In genomic region chr1:51878616-51879336, GRCh38 we compare ENCODE assay signal across 8 cellular contexts. TPM values are rescaled to one million over a fixed set of nuclear protein-coding genes. Genes with fewer than 3 reads are reported as not detected.
DNase-seq lines count a peak whose midpoint lies in the region; ATAC-seq and TF ChIP-seq lines count a peak whose summit lies in the region.

A gene with protein sequence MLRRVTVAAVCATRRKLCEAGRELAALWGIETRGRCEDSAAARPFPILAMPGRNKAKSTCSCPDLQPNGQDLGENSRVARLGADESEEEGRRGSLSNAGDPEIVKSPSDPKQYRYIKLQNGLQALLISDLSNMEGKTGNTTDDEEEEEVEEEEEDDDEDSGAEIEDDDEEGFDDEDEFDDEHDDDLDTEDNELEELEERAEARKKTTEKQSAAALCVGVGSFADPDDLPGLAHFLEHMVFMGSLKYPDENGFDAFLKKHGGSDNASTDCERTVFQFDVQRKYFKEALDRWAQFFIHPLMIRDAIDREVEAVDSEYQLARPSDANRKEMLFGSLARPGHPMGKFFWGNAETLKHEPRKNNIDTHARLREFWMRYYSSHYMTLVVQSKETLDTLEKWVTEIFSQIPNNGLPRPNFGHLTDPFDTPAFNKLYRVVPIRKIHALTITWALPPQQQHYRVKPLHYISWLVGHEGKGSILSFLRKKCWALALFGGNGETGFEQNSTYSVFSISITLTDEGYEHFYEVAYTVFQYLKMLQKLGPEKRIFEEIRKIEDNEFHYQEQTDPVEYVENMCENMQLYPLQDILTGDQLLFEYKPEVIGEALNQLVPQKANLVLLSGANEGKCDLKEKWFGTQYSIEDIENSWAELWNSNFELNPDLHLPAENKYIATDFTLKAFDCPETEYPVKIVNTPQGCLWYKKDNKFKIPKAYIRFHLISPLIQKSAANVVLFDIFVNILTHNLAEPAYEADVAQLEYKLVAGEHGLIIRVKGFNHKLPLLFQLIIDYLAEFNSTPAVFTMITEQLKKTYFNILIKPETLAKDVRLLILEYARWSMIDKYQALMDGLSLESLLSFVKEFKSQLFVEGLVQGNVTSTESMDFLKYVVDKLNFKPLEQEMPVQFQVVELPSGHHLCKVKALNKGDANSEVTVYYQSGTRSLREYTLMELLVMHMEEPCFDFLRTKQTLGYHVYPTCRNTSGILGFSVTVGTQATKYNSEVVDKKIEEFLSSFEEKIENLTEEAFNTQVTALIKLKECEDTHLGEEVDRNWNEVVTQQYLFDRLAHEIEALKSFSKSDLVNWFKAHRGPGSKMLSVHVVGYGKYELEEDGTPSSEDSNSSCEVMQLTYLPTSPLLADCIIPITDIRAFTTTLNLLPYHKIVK (minus strand): TSS chr1:51878727. CDS start chr1:51878615, 112 bp downstream.

- H3K9me3 ChIP-seq in mononuclear cell (ENCODE audit: low read depth, low read length): no peaks in the 10 kb centered on the region

- DNase-seq in DMS153 treated with DMSO at 0.1 percent for 48 hours (lab: John Stamatoyannopoulos, UW; ENCODE audit: unreplicated experiment): peak; percentile 98
- peak; percentile 81 for DNase-seq in OCI-M2 (lab: John Stamatoyannopoulos, UW; ENCODE audit: unreplicated experiment)
- peak; percentile 99 for DNase-seq in activated T-cell treated with anti-CD3 and anti-CD28 coated beads for 4 hours
- peak; percentile 99 for DNase-seq in epithelial cell of prostate (ENCODE audit: low read depth, low spot score)
- peak; percentile 97 to 98 for DNase-seq in stimulated activated CD8-positive, alpha-beta memory T cell treated with anti-CD3 and anti-CD28 coated beads, Interleukin-4, amount 100 ng/mL, for 1 hour (ENCODE audit: low read depth in 2 of 2, low spot score in 1 of 2)

- H3K4me3 ChIP-seq in mononuclear cell (ENCODE audit: low read length): peak within 1 kb of the TSS; percentile 99

- peak; percentile 16; the same call in 1 of the 2 replicates for TF ChIP-seq EP300 in Ishikawa (IDR thresholded peaks at IDR 0.05; ENCODE audit: borderline replicate concordance)

- H3K4me1 ChIP-seq in mononuclear cell (ENCODE audit: insufficient read depth, low read length): peaks cover 36% of the 10 kb centered on the region

- no peak for TF ChIP-seq RAD21 in Ishikawa (IDR thresholded peaks at IDR 0.05; ENCODE audit: low read depth)

- peak within 1 kb of the TSS; percentile 94 for H3K27ac ChIP-seq in epithelial cell of prostate

- ATAC-seq in GM21619 (IDR thresholded peaks at IDR 0.05; ENCODE audit: unreplicated experiment): peak; percentile 93

- no peaks in the 10 kb centered on the region for H3K27me3 ChIP-seq in mononuclear cell (ENCODE audit: insufficient read depth, low read length)

TF ChIP-seq in Ishikawa, 13 proteins besides CTCF, POLR2A, EP300 and RAD21:
- TF ChIP-seq YY1 (IDR thresholded peaks at IDR 0.05; ENCODE audit: low read depth) (no peak), CREB1 (IDR thresholded peaks at IDR 0.05; ENCODE audit: low read depth) (peak; percentile 91), FOXM1 (IDR thresholded peaks at IDR 0.05; ENCODE audit: borderline replicate concordance, low read depth) (peak; percentile 13; the same call in 1 of the 2 replicates), ZBTB7A (IDR thresholded peaks at IDR 0.05; ENCODE audit: low read depth) (no peak), NFIC (IDR thresholded peaks at IDR 0.05) (no peak), CEBPB (IDR thresholded peaks at IDR 0.05) (peak; percentile 94), TCF12 (IDR thresholded peaks at IDR 0.05; ENCODE audit: low read depth) (peak; percentile 80), USF1 (IDR thresholded peaks at IDR 0.05) (peak; percentile 93), MAX (IDR thresholded peaks at IDR 0.05) (peak; percentile 49; the same call in 1 of the 2 replicates), EGR1 (IDR thresholded peaks at IDR 0.05) (0 out of 2 replicates have a peak, but pooled peaks have one; percentile 20), TAF1 (IDR thresholded peaks at IDR 0.05; ENCODE audit: low read depth) (peak; percentile 100)
- TF ChIP-seq, protein P1, sequence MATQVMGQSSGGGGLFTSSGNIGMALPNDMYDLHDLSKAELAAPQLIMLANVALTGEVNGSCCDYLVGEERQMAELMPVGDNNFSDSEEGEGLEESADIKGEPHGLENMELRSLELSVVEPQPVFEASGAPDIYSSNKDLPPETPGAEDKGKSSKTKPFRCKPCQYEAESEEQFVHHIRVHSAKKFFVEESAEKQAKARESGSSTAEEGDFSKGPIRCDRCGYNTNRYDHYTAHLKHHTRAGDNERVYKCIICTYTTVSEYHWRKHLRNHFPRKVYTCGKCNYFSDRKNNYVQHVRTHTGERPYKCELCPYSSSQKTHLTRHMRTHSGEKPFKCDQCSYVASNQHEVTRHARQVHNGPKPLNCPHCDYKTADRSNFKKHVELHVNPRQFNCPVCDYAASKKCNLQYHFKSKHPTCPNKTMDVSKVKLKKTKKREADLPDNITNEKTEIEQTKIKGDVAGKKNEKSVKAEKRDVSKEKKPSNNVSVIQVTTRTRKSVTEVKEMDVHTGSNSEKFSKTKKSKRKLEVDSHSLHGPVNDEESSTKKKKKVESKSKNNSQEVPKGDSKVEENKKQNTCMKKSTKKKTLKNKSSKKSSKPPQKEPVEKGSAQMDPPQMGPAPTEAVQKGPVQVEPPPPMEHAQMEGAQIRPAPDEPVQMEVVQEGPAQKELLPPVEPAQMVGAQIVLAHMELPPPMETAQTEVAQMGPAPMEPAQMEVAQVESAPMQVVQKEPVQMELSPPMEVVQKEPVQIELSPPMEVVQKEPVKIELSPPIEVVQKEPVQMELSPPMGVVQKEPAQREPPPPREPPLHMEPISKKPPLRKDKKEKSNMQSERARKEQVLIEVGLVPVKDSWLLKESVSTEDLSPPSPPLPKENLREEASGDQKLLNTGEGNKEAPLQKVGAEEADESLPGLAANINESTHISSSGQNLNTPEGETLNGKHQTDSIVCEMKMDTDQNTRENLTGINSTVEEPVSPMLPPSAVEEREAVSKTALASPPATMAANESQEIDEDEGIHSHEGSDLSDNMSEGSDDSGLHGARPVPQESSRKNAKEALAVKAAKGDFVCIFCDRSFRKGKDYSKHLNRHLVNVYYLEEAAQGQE (IDR thresholded peaks at IDR 0.05; ENCODE audit: low read depth): 0 out of 2 replicates have a peak, but pooled peaks have one; percentile 28
TF ChIP-seq in Ishikawa: peak in this region for 9.

RNA-seq across cellular contexts. Expression of the gene that starts here (rescaled TPM):
- 36.2 TPM for total RNA-seq in mononuclear cell

Comparison
In these comparisons a context has a peak if more than half of its experiments do, and no peak if none do; other contexts are left out.
1. Peak in every context shown above with its lines: DNase-seq, ATAC-seq, H3K4me3 ChIP-seq and H3K27ac ChIP-seq.